ENCODE assay signal across 1 cellular context in the genomic region with DNA sequence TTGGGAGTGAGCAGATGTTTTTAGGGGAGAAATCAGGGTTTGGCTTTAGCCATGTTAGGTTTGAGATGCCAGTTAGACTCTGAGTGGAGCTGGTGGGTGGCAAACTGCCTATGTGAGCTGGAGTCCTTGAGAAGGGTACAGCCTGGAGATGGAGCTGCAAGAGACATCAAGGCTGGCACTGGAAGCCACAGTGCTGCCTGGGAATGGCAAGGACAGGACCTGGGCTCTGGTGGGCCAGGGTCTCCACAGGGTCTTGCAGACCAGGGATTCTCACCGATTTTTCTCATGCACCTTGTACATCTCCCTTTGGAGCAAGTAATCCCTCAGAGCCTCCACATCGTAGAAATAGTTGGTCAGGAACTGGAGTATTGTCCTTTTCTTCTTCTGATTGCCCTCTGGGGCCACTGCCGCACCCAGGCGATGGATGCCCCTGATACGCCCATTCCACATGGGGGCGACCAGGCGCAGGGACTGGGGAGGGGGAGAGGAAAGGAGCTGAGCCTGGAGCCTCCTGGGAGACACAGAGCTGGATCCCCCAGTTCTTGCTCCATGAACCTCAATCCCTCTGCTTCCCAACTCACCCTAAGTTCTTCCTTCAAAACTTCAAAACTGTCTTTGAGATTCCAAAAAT.
TF ChIP-seq lines count a peak whose summit lies in the region.

No MANE protein-coding gene starts in this region.

TF ChIP-seq in HepG2, 621 proteins besides CTCF, POLR2A, EP300 and RAD21:
- TF ChIP-seq U2AF1 (optimal IDR thresholded peaks at IDR 0.05; ENCODE audit: low read depth, low read length) (no peak), ZNF839 (CRISPR knock-in tag; IDR thresholded peaks at IDR 0.05; ENCODE audit: borderline replicate concordance) (no peak), RBFOX2 (IDR thresholded peaks at IDR 0.05; ENCODE audit: low read depth, low read length) (0 out of 2 replicates have a peak, but pooled peaks have one; percentile 18), HMGA1 (CRISPR knock-in tag; conservative IDR thresholded peaks at IDR 0.05) (no peak), ZNF225 (CRISPR knock-in tag; IDR thresholded peaks at IDR 0.05) (no peak), ZNF33B (CRISPR knock-in tag; IDR thresholded peaks at IDR 0.05) (no peak), SSRP1 (CRISPR knock-in tag; IDR thresholded peaks at IDR 0.05) (no peak), ZNF766 (CRISPR knock-in tag; IDR thresholded peaks at IDR 0.05; ENCODE audit: borderline replicate concordance) (no peak), ZNF317 (CRISPR knock-in tag; IDR thresholded peaks at IDR 0.05) (peak; percentile 54; the same call in 1 of the 2 replicates), LCORL (IDR thresholded peaks at IDR 0.05) (no peak), LCORL (CRISPR knock-in tag; IDR thresholded peaks at IDR 0.05) (no peak), ZFX (CRISPR knock-in tag; IDR thresholded peaks at IDR 0.05; ENCODE audit: low read depth) (no peak), MLLT10 (CRISPR knock-in tag; IDR thresholded peaks at IDR 0.05) (no peak), ZNF547 (CRISPR knock-in tag; IDR thresholded peaks at IDR 0.05) (no peak)
- TF ChIP-seq, protein P1, sequence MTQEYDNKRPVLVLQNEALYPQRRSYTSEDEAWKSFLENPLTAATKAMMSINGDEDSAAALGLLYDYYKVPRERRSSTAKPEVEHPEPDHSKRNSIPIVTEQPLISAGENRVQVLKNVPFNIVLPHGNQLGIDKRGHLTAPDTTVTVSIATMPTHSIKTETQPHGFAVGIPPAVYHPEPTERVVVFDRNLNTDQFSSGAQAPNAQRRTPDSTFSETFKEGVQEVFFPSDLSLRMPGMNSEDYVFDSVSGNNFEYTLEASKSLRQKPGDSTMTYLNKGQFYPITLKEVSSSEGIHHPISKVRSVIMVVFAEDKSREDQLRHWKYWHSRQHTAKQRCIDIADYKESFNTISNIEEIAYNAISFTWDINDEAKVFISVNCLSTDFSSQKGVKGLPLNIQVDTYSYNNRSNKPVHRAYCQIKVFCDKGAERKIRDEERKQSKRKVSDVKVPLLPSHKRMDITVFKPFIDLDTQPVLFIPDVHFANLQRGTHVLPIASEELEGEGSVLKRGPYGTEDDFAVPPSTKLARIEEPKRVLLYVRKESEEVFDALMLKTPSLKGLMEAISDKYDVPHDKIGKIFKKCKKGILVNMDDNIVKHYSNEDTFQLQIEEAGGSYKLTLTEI (CRISPR knock-in tag; conservative IDR thresholded peaks at IDR 0.05) = no peak
- TF ChIP-seq, protein P2, sequence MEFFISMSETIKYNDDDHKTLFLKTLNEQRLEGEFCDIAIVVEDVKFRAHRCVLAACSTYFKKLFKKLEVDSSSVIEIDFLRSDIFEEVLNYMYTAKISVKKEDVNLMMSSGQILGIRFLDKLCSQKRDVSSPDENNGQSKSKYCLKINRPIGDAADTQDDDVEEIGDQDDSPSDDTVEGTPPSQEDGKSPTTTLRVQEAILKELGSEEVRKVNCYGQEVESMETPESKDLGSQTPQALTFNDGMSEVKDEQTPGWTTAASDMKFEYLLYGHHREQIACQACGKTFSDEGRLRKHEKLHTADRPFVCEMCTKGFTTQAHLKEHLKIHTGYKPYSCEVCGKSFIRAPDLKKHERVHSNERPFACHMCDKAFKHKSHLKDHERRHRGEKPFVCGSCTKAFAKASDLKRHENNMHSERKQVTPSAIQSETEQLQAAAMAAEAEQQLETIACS (CRISPR knock-in tag; IDR thresholded peaks at IDR 0.05) = no peak
